Comparison of ENCODE assay signal across 10 cellular contexts in genomic region chr17:29642171-29642611, GRCh38. TPM values are rescaled to one million over a fixed set of nuclear protein-coding genes. Genes with fewer than 3 reads are reported as not detected.
DNase-seq lines count a peak whose midpoint lies in the region; ATAC-seq, FAIRE-seq and TF ChIP-seq lines count a peak whose summit lies in the region.
"Had no signal": no experiment of that assay in that cellular context is flagged by ENCODE, and none has a peak within 500 bp of the region (broad histone marks: within the 10 kb centered on the region; RNA-seq: fewer than 3 reads in every experiment).

No MANE protein-coding gene starts in this region.

- no peaks in the 10 kb centered on the region for H4K20me1 ChIP-seq in endothelial cell of umbilical vein (replicated peaks; ENCODE audit: control insufficient read depth, extremely low read depth, insufficient read depth, low read length)

- H3K4me3 ChIP-seq in endothelial cell of umbilical vein (replicated peaks in 1 of 3; ENCODE audit: insufficient read depth in 1 of 3, low read depth in 1 of 3, low read length in 3 of 3): no peak overlapping the region
- H3K4me3 ChIP-seq: body of pancreas had no signal

- DNase-seq in activated T-cell treated with anti-CD3 and anti-CD28 coated beads, Interleukin-2, amount 50 U/mL, for 24 hours: no peak
- DNase-seq in activated T-cell treated with anti-CD3 and anti-CD28 coated beads, Interleukin-2, amount 50 U/mL, for 1 hour: no peak
- DNase-seq in NCI-H510A (lab: John Stamatoyannopoulos, UW) (peak; percentile 35), endothelial cell of umbilical vein (ENCODE audit: low read depth, low spot score) (peak; percentile 43)
- DNase-seq in stimulated activated naive B cell treated with anti-CD40 and anti-IgM and Interleukin-4, amounts not matched to agents 10 μg/mL and 1 μg/mL and 100 μg/mL, for 72 hours: no peak
- DNase-seq: activated CD4-positive, alpha-beta T cell treated with anti-CD3 and anti-CD28 coated beads, Interleukin-2, amount 50 U/mL, for 48 hours; body of pancreas had no signal

- H3K4me2 ChIP-seq in endothelial cell of umbilical vein (ENCODE audit: insufficient read depth, low read length): peak overlapping the region; percentile 63

- no peaks in the 10 kb centered on the region for H3K27me3 Mint-ChIP-seq in activated T-cell treated with anti-CD3 and anti-CD28 coated beads, Interleukin-2, amount 50 U/mL, for 24 hours
- H3K27me3 Mint-ChIP-seq in stimulated activated naive B cell treated with anti-CD40 and anti-IgM and Interleukin-4, amounts not matched to agents 10 μg/mL and 1 μg/mL and 100 μg/mL, for 72 hours: no peaks in the 10 kb centered on the region

- peaks cover 45% of the 10 kb centered on the region for H3K36me3 Mint-ChIP-seq in activated T-cell treated with anti-CD3 and anti-CD28 coated beads, Interleukin-2, amount 50 U/mL, for 24 hours (ENCODE audit: low read depth)
- H3K36me3 Mint-ChIP-seq in stimulated activated naive B cell treated with anti-CD40 and anti-IgM and Interleukin-4, amounts not matched to agents 10 μg/mL and 1 μg/mL and 100 μg/mL, for 72 hours: peaks cover 10 to 34% of the 10 kb centered on the region in 2 donors

- no peaks in the 10 kb centered on the region for H3K79me2 ChIP-seq in endothelial cell of umbilical vein (ENCODE audit: control insufficient read depth, insufficient read depth, low read length)

- H3K9me3 Mint-ChIP-seq in activated T-cell treated with anti-CD3 and anti-CD28 coated beads, Interleukin-2, amount 50 U/mL, for 24 hours: no peaks in the 10 kb centered on the region
- H3K9me3 Mint-ChIP-seq in stimulated activated naive B cell treated with anti-CD40 and anti-IgM and Interleukin-4, amounts not matched to agents 10 μg/mL and 1 μg/mL and 100 μg/mL, for 72 hours: no peaks in the 10 kb centered on the region

- H3K9ac ChIP-seq in endothelial cell of umbilical vein (replicated peaks; ENCODE audit: extremely low read depth, insufficient read depth, low read length): peak overlapping the region; percentile 60

- H3K4me1 ChIP-seq in endothelial cell of umbilical vein (ENCODE audit: control insufficient read depth, extremely low read depth, insufficient read depth, low read length): peaks cover 58% of the 10 kb centered on the region
- H3K4me1 ChIP-seq: body of pancreas had no signal

- no peak for FAIRE-seq in endothelial cell of umbilical vein (lab: Jason Lieb, UNC)

- no peak overlapping the region for H2AFZ ChIP-seq in endothelial cell of umbilical vein (ENCODE audit: low read depth, low read length)

- H3K9me1 ChIP-seq in endothelial cell of umbilical vein (replicated peaks; ENCODE audit: control insufficient read depth, extremely low read depth, insufficient read depth, low read length): no peaks in the 10 kb centered on the region

- TF ChIP-seq POLR2A in endothelial cell of umbilical vein (IDR thresholded peaks at IDR 0.05; ENCODE audit: low read depth, low read length): no peak

- H3K27ac ChIP-seq in endothelial cell of umbilical vein (ENCODE audit: insufficient read depth, low read depth, low read length): peak overlapping the region; percentile 79
- H3K27ac ChIP-seq: body of pancreas had no signal

- no TSS peak for BruUV-seq in endothelial cell of umbilical vein (replicated peaks; lab: Mats Ljungman, UMichigan)

- CTCF ChIA-PET in endothelial cell of umbilical vein (lab: Charles Lee): interaction anchor here (0.8 to 7.9 kb wide), 12 partner anchors 9 to 451 kb away, joined by 3 to 275 read pairs (median 8); partner anchors contain the start of gene SSH2

- dilution Hi-C loops in endothelial cell of umbilical vein (cut with MboI; ENCODE audit: extremely low pct_ligation_motif_present, low sequenced_read_pairs): no loop called here

- ATAC-seq in stimulated activated naive B cell treated with anti-CD40 and anti-IgM and Interleukin-4, amounts not matched to agents 10 μg/mL and 1 μg/mL and 100 μg/mL, for 72 hours (replicated peaks): no peak
- ATAC-seq in HG03442 (IDR thresholded peaks at IDR 0.05; ENCODE audit: unreplicated experiment): no peak
- no peak for ATAC-seq in GM18873 (IDR thresholded peaks at IDR 0.05; ENCODE audit: low FRiP score, unreplicated experiment)
- ATAC-seq in GM18870 (IDR thresholded peaks at IDR 0.05; ENCODE audit: unreplicated experiment): no peak
- ATAC-seq: body of pancreas had no signal

- no peaks in the 10 kb centered on the region for H3K36me3 ChIP-seq in endothelial cell of umbilical vein (ENCODE audit: control insufficient read depth in 2 of 2, extremely low read depth in 1 of 2, insufficient read depth in 2 of 2, low read length in 2 of 2)

- no peak for TF ChIP-seq CTCF in endothelial cell of umbilical vein (IDR thresholded peaks at IDR 0.05; ENCODE audit: extremely low read depth in 1 of 2, insufficient read depth in 1 of 2, low read depth in 1 of 2, low read length in 2 of 2)

- peak overlapping the region; percentile 48 for H3K27ac Mint-ChIP-seq in activated T-cell treated with anti-CD3 and anti-CD28 coated beads, Interleukin-2, amount 50 U/mL, for 24 hours
- H3K27ac Mint-ChIP-seq in stimulated activated naive B cell treated with anti-CD40 and anti-IgM and Interleukin-4, amounts not matched to agents 10 μg/mL and 1 μg/mL and 100 μg/mL, for 72 hours: peak overlapping the region; percentile 31

- H3K4me1 Mint-ChIP-seq in activated T-cell treated with anti-CD3 and anti-CD28 coated beads, Interleukin-2, amount 50 U/mL, for 24 hours (ENCODE audit: low read depth): peaks cover 50% of the 10 kb centered on the region
- H3K4me1 Mint-ChIP-seq in stimulated activated naive B cell treated with anti-CD40 and anti-IgM and Interleukin-4, amounts not matched to agents 10 μg/mL and 1 μg/mL and 100 μg/mL, for 72 hours: peaks cover 28 to 53% of the 10 kb centered on the region in 2 donors

- POLR2A ChIA-PET in endothelial cell of umbilical vein (lab: Charles Lee): no interaction called here

- intact Hi-C loops in endothelial cell of umbilical vein (cut with micrococcal nuclease): no loop called here

- H3K27me3 ChIP-seq in endothelial cell of umbilical vein (ENCODE audit: control insufficient read depth in 2 of 2, insufficient read depth in 2 of 2, low read length in 2 of 2): no peaks in the 10 kb centered on the region
- H3K27me3 ChIP-seq: body of pancreas had no signal

- H3K4me3 Mint-ChIP-seq in activated T-cell treated with anti-CD3 and anti-CD28 coated beads, Interleukin-2, amount 50 U/mL, for 24 hours: no peak overlapping the region
- no peak overlapping the region for H3K4me3 Mint-ChIP-seq in stimulated activated naive B cell treated with anti-CD40 and anti-IgM and Interleukin-4, amounts not matched to agents 10 μg/mL and 1 μg/mL and 100 μg/mL, for 72 hours

- no peaks in the 10 kb centered on the region for H3K9me3 ChIP-seq in endothelial cell of umbilical vein (replicated peaks; ENCODE audit: control insufficient read depth, insufficient read depth, low read length)
- H3K9me3 ChIP-seq: body of pancreas had no signal

TF ChIP-seq in endothelial cell of umbilical vein, 7 proteins besides CTCF, POLR2A, EP300 and RAD21:
- no peak for TF ChIP-seq JUN (IDR thresholded peaks at IDR 0.05; ENCODE audit: borderline replicate concordance, insufficient read depth, insufficient read length, low read depth)
- TF ChIP-seq FOS (IDR thresholded peaks at IDR 0.05; ENCODE audit: borderline replicate concordance, insufficient read depth, low read length): no peak
- no peak for TF ChIP-seq POLR2AphosphoS5 (IDR thresholded peaks at IDR 0.05; ENCODE audit: insufficient read depth, low read depth, low read length)
- no peak for TF ChIP-seq GATA2 (IDR thresholded peaks at IDR 0.05; ENCODE audit: insufficient read depth, insufficient read length, low read depth, low read length)
- TF ChIP-seq EZH2 (IDR thresholded peaks at IDR 0.05; ENCODE audit: borderline replicate concordance, low read depth, low read length, severe bottlenecking): no peak
- no peak for TF ChIP-seq MYC (IDR thresholded peaks at IDR 0.05; ENCODE audit: low read depth, low read length)

RNA-seq across cellular contexts. Expression of gene CORO6, which starts 19.5 kb away (rescaled TPM):
- total RNA-seq in endothelial cell of umbilical vein: 7.8 and 10.7 TPM in 2 replicates
- 14.7 and 22.0 TPM in 2 replicates for polyA plus RNA-seq in endothelial cell of umbilical vein
- polyA plus RNA-seq in endothelial cell of umbilical vein (2011; cell fraction: cytosol; rRNA removed): 1.5 and 3.2 TPM in 2 replicates
- polyA plus RNA-seq in endothelial cell of umbilical vein (2011; cell fraction: nucleus; rRNA removed): 151 and 191 TPM in 2 replicates
- 4.1 and 8.8 TPM in 2 replicates for polyA plus RNA-seq in endothelial cell of umbilical vein (2012)
- 11.2 and 17.2 TPM in 2 replicates for polyA minus RNA-seq in endothelial cell of umbilical vein
- polyA minus RNA-seq in endothelial cell of umbilical vein (2011; cell fraction: cytosol; rRNA and poly(A)+ RNA removed): 0.82 TPM
- polyA minus RNA-seq in endothelial cell of umbilical vein (2011; cell fraction: nucleus; rRNA and poly(A)+ RNA removed): 14.9 and 17.6 TPM in 2 replicates

RNA-seq across cellular contexts. Expression of gene ANKRD13B, which starts 49.3 kb away (rescaled TPM):
- total RNA-seq in endothelial cell of umbilical vein: 21.1 and 22.8 TPM in 2 replicates
- polyA plus RNA-seq in endothelial cell of umbilical vein: 23.2 and 26.7 TPM in 2 replicates
- 10.5 and 15.8 TPM in 2 replicates for polyA plus RNA-seq in endothelial cell of umbilical vein (2011; cell fraction: cytosol; rRNA removed)
- 92.5 and 94.8 TPM in 2 replicates for polyA plus RNA-seq in endothelial cell of umbilical vein (2011; cell fraction: nucleus; rRNA removed)
- 25.3 and 34.7 TPM in 2 replicates for polyA plus RNA-seq in endothelial cell of umbilical vein (2012)
- 15.5 and 20.3 TPM in 2 replicates for polyA minus RNA-seq in endothelial cell of umbilical vein
- 21.3 TPM for polyA minus RNA-seq in endothelial cell of umbilical vein (2011; cell fraction: cytosol; rRNA and poly(A)+ RNA removed)
- polyA minus RNA-seq in endothelial cell of umbilical vein (2011; cell fraction: nucleus; rRNA and poly(A)+ RNA removed): 17.8 and 28.5 TPM in 2 replicates

RNA-seq across cellular contexts. Expression of gene GIT1, which starts 52.7 kb away (rescaled TPM):
- total RNA-seq in endothelial cell of umbilical vein: 82.0 and 92.5 TPM in 2 replicates
- polyA plus RNA-seq in endothelial cell of umbilical vein: 75.5 and 97.5 TPM in 2 replicates
- polyA plus RNA-seq in endothelial cell of umbilical vein (2011; cell fraction: cytosol; rRNA removed): 74.6 and 75.7 TPM in 2 replicates
- 118 and 146 TPM in 2 replicates for polyA plus RNA-seq in endothelial cell of umbilical vein (2011; cell fraction: nucleus; rRNA removed)
- 63.1 and 66.3 TPM in 2 replicates for polyA plus RNA-seq in endothelial cell of umbilical vein (2012)
- 63.9 and 96.6 TPM in 2 replicates for polyA minus RNA-seq in endothelial cell of umbilical vein
- 44.4 TPM for polyA minus RNA-seq in endothelial cell of umbilical vein (2011; cell fraction: cytosol; rRNA and poly(A)+ RNA removed)
- 40.9 and 60.4 TPM in 2 replicates for polyA minus RNA-seq in endothelial cell of umbilical vein (2011; cell fraction: nucleus; rRNA and poly(A)+ RNA removed)

Comparison
In these comparisons a context has a peak if more than half of its experiments do, and no peak if none do; other contexts are left out.
1. DNase-seq: peak in NCI-H510A (single experiment) and endothelial cell of umbilical vein (single experiment); none in activated T-cell treated with anti-CD3 and anti-CD28 coated beads, Interleukin-2, amount 50 U/mL, for 24 hours (single experiment), activated T-cell treated with anti-CD3 and anti-CD28 coated beads, Interleukin-2, amount 50 U/mL, for 1 hour (single experiment) and stimulated activated naive B cell treated with anti-CD40 and anti-IgM and Interleukin-4, amounts not matched to agents 10 μg/mL and 1 μg/mL and 100 μg/mL, for 72 hours (single experiment).